In the genomic region with DNA sequence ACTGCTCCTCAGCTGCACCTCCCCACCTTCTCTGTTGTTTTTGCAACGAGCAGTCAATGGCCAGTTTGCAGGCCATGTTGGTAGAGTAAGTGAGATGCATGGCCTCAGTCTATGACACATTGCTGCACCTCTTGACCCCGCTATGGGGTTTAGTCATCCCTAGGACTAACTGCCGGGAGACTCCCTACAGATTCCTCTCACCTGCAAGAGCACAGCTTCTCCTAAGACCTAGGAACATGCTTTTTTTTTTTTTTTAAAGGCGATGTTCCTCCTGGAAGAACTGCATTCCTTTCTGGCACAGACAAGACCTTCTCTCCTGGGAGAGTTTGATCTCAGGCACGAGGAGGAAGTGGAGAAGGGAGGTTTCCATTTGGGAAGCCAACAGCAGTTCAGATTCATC, we compare ENCODE assay signal across 14 cellular contexts.
A peak's percentile ranks its signal among the peaks of the same experiment; 100 is the strongest.
DNase-seq lines count a peak whose midpoint lies in the region; ATAC-seq and TF ChIP-seq lines count a peak whose summit lies in the region.
"Had no signal": no experiment of that assay in that cellular context is flagged by ENCODE, and none has a peak within 500 bp of the region (broad histone marks: within the 10 kb centered on the region; RNA-seq: fewer than 3 reads in every experiment).

No MANE protein-coding gene starts in this region.

- peaks cover 12% of the 10 kb centered on the region for H3K36me3 Mint-ChIP-seq in MCF 10A (ENCODE audit: insufficient read depth, unreplicated experiment)
- peaks cover 24 to 37% (median 26%) of the 10 kb centered on the region in 3 donors for H3K36me3 Mint-ChIP-seq in immature natural killer cell
- H3K36me3 Mint-ChIP-seq in stimulated activated memory B cell treated with anti-CD40 and anti-IgM and Interleukin-4, amounts not matched to agents 10 μg/mL and 1 μg/mL and 100 μg/mL, for 72 hours = peaks cover 39% of the 10 kb centered on the region
- H3K36me3 Mint-ChIP-seq: activated naive CD4-positive, alpha-beta T cell treated with anti-CD3 and anti-CD28 coated beads, Interleukin-2, amount 50 U/mL, for 24 hours had no signal

- intact Hi-C loops in MCF 10A (cut with micrococcal nuclease) (no loop called here), breast epithelium (cut with DNase I; ENCODE audit: low total_unique reads) (no loop called here), right lobe of liver (cut with DNase I) (no loop called here)

- H3K27ac Mint-ChIP-seq in MCF 10A (ENCODE audit: low read depth, unreplicated experiment) (no peak overlapping the region), immature natural killer cell (peak overlapping the region in 4 of 6 donors; percentile 9 to 57 (median 38))
- H3K27ac Mint-ChIP-seq in stimulated activated memory B cell treated with anti-CD40 and anti-IgM and Interleukin-4, amounts not matched to agents 10 μg/mL and 1 μg/mL and 100 μg/mL, for 72 hours = no peak overlapping the region
- H3K27ac Mint-ChIP-seq: activated naive CD4-positive, alpha-beta T cell treated with anti-CD3 and anti-CD28 coated beads, Interleukin-2, amount 50 U/mL, for 24 hours; dendritic cell treated with granulocyte-macrophage colony-stimulating factor and Interleukin-4, amounts not matched to agents 40 ng/mL and 50 ng/mL, for 4 days had no signal

- no peak for TF ChIP-seq CTCF in MCF 10A (IDR thresholded peaks at IDR 0.05; ENCODE audit: unreplicated experiment)
- no peak for TF ChIP-seq CTCF in breast epithelium (IDR thresholded peaks at IDR 0.05)
- TF ChIP-seq CTCF in right lobe of liver (IDR thresholded peaks at IDR 0.05) = no peak

- no peaks in the 10 kb centered on the region for H3K36me3 ChIP-seq in breast epithelium
- peaks cover 5% of the 10 kb centered on the region for H3K36me3 ChIP-seq in adipocyte (ENCODE audit: control insufficient read depth, insufficient read depth, low read length, severe bottlenecking)
- no peaks in the 10 kb centered on the region for H3K36me3 ChIP-seq in right lobe of liver
- H3K36me3 ChIP-seq: pancreas had no signal

- POLR2A ChIA-PET in MCF 10A (lab: Yijun Ruan, JAX) = interaction anchor here (0.6 to 3.7 kb wide), 3 partner anchors 9 to 601 kb away, joined by 3 to 23 read pairs (median 5); no protein-coding TSS in a partner anchor

- peaks cover 0 to 7% of the 10 kb centered on the region in 2 donors for H3K9me3 ChIP-seq in breast epithelium
- H3K9me3 ChIP-seq in adipocyte (ENCODE audit: control insufficient read depth, low read length) = peaks cover 6% of the 10 kb centered on the region
- no peaks in the 10 kb centered on the region for H3K9me3 ChIP-seq in right lobe of liver
- H3K9me3 ChIP-seq: pancreas had no signal

- H3K4me3 ChIP-seq in breast epithelium = no peak overlapping the region
- H3K4me3 ChIP-seq in adipocyte (ENCODE audit: low read length) = no peak overlapping the region
- H3K4me3 ChIP-seq in right lobe of liver = no peak overlapping the region
- H3K4me3 ChIP-seq: lower lobe of right lung, pancreas had no signal

- H3K27me3 ChIP-seq in breast epithelium = no peaks in the 10 kb centered on the region
- no peaks in the 10 kb centered on the region for H3K27me3 ChIP-seq in adipocyte (replicated peaks; ENCODE audit: control insufficient read depth, insufficient read depth, low read length)
- no peaks in the 10 kb centered on the region for H3K27me3 ChIP-seq in right lobe of liver
- H3K27me3 ChIP-seq: pancreas had no signal

- H3K27me3 Mint-ChIP-seq in MCF 10A (ENCODE audit: insufficient read depth, unreplicated experiment) = no peaks in the 10 kb centered on the region
- H3K27me3 Mint-ChIP-seq in immature natural killer cell (ENCODE audit: low read depth in 3 of 3) = peaks cover 0 to 5% (median 2%) of the 10 kb centered on the region in 3 donors
- no peaks in the 10 kb centered on the region for H3K27me3 Mint-ChIP-seq in stimulated activated memory B cell treated with anti-CD40 and anti-IgM and Interleukin-4, amounts not matched to agents 10 μg/mL and 1 μg/mL and 100 μg/mL, for 72 hours
- H3K27me3 Mint-ChIP-seq: activated naive CD4-positive, alpha-beta T cell treated with anti-CD3 and anti-CD28 coated beads, Interleukin-2, amount 50 U/mL, for 24 hours; dendritic cell treated with granulocyte-macrophage colony-stimulating factor and Interleukin-4, amounts not matched to agents 40 ng/mL and 50 ng/mL, for 4 days had no signal

- H3K4me3 Mint-ChIP-seq in MCF 10A (ENCODE audit: unreplicated experiment) (no peak overlapping the region), immature natural killer cell (no peak overlapping the region)
- H3K4me3 Mint-ChIP-seq in stimulated activated memory B cell treated with anti-CD40 and anti-IgM and Interleukin-4, amounts not matched to agents 10 μg/mL and 1 μg/mL and 100 μg/mL, for 72 hours = no peak overlapping the region
- H3K4me3 Mint-ChIP-seq: activated naive CD4-positive, alpha-beta T cell treated with anti-CD3 and anti-CD28 coated beads, Interleukin-2, amount 50 U/mL, for 24 hours; dendritic cell treated with granulocyte-macrophage colony-stimulating factor and Interleukin-4, amounts not matched to agents 40 ng/mL and 50 ng/mL, for 4 days had no signal

- H3K9me3 Mint-ChIP-seq in MCF 10A (ENCODE audit: unreplicated experiment) (no peaks in the 10 kb centered on the region), immature natural killer cell (no peaks in the 10 kb centered on the region)
- H3K9me3 Mint-ChIP-seq in stimulated activated memory B cell treated with anti-CD40 and anti-IgM and Interleukin-4, amounts not matched to agents 10 μg/mL and 1 μg/mL and 100 μg/mL, for 72 hours = peaks cover 5% of the 10 kb centered on the region
- H3K9me3 Mint-ChIP-seq: activated naive CD4-positive, alpha-beta T cell treated with anti-CD3 and anti-CD28 coated beads, Interleukin-2, amount 50 U/mL, for 24 hours; dendritic cell treated with granulocyte-macrophage colony-stimulating factor and Interleukin-4, amounts not matched to agents 40 ng/mL and 50 ng/mL, for 4 days had no signal

- 75% methylated on average over 2 of the region's 5 CpGs for WGBS in right lobe of liver (ENCODE audit: insufficient coverage, low coverage, low lambda C conversion rate, missing lambda C conversion rate)

- H3K4me1 Mint-ChIP-seq in MCF 10A (ENCODE audit: insufficient read depth, unreplicated experiment) (peaks cover 30% of the 10 kb centered on the region), immature natural killer cell (peaks cover 45 to 55% of the 10 kb centered on the region in 2 donors)
- peaks cover 32% of the 10 kb centered on the region for H3K4me1 Mint-ChIP-seq in stimulated activated memory B cell treated with anti-CD40 and anti-IgM and Interleukin-4, amounts not matched to agents 10 μg/mL and 1 μg/mL and 100 μg/mL, for 72 hours

- no TSS peak for BruUV-seq in MCF 10A (replicated peaks; lab: Mats Ljungman, UMichigan)

- peak overlapping the region; percentile 25 for H3K9ac ChIP-seq in adipocyte (ENCODE audit: low read length)

- no peaks in the 10 kb centered on the region for H3K4me1 ChIP-seq in breast epithelium
- H3K4me1 ChIP-seq in adipocyte (ENCODE audit: control insufficient read depth, insufficient read depth, low read length) = peaks cover 45% of the 10 kb centered on the region
- peaks cover 0 to 10% (median 0%) of the 10 kb centered on the region in 4 donors for H3K4me1 ChIP-seq in right lobe of liver
- H3K4me1 ChIP-seq: pancreas had no signal

- CTCF ChIA-PET in MCF 10A (lab: Yijun Ruan, JAX) = interaction anchor here (0.7 kb wide), 1 partner anchor 21 kb away, joined by 4 read pairs; no protein-coding TSS in a partner anchor

- ATAC-seq in right lobe of liver = no peak
- no peak for ATAC-seq in stimulated activated memory B cell treated with anti-CD40 and anti-IgM and Interleukin-4, amounts not matched to agents 10 μg/mL and 1 μg/mL and 100 μg/mL, for 72 hours
- ATAC-seq: lower lobe of right lung, pancreas had no signal

- no peak overlapping the region for H3K27ac ChIP-seq in breast epithelium
- H3K27ac ChIP-seq in right lobe of liver = no peak overlapping the region
- H3K27ac ChIP-seq: lower lobe of right lung, pancreas had no signal

- peak; percentile 87 for DNase-seq in MCF 10A (ENCODE audit: unreplicated experiment)
- DNase-seq in breast epithelium (ENCODE audit: low spot score in 2 of 2) = no peak
- no peak for DNase-seq in adipocyte (ENCODE audit: low read depth)
- DNase-seq in immature natural killer cell = no peak
- no peak for DNase-seq in right lobe of liver
- no peak for DNase-seq in mucosa of gallbladder (ENCODE audit: low spot score)
- DNase-seq in COLO829 (ENCODE audit: low spot score) = no peak
- DNase-seq: lower lobe of right lung; NCI-H187; pancreas; stimulated activated CD4-positive, alpha-beta T cell treated with anti-CD3 and anti-CD28 coated beads, Interleukin-4, amount 100 ng/mL, for 4 hours had no signal

- TF ChIP-seq POLR2A in breast epithelium (IDR thresholded peaks at IDR 0.05) (no peak), right lobe of liver (IDR thresholded peaks at IDR 0.05) (no peak)

Comparison
In these comparisons a context has a peak if more than half of its experiments do, and no peak if none do; other contexts are left out.
1. H3K27ac Mint-ChIP-seq: peak in immature natural killer cell (4 of 6); none in MCF 10A (single experiment) and stimulated activated memory B cell treated with anti-CD40 and anti-IgM and Interleukin-4, amounts not matched to agents 10 μg/mL and 1 μg/mL and 100 μg/mL, for 72 hours (single experiment).